ENCODE assay signal across 13 cellular contexts in the genomic region with DNA sequence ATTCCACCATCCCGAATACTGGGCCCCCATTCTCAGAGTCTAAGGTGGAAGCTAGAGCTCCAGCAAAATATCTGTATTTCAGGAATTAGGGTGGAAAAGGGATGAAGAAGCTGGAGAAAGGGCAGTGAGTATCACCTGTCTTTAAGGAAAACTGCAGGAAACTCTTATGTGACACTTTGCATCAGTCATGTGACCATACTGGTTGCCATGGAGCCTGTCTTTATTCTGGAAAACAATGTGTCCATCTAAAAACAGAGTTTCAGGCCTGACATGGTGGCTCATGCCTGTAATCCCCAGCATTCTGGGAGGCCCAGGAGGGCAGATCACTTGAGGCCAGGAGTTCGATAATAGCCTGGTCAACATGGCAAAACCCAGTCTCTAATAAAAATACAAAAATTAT.
"Had no signal": no experiment of that assay in that cellular context is flagged by ENCODE, and none has a peak within 500 bp of the region (broad histone marks: within the 10 kb centered on the region; RNA-seq: fewer than 3 reads in every experiment).

No MANE protein-coding gene starts in this region.

- DNase-seq: activated CD4-positive, alpha-beta T cell treated with anti-CD3 and anti-CD28 coated beads for 48 hours; activated CD8-positive, alpha-beta memory T cell treated with anti-CD3 and anti-CD28 coated beads, Interleukin-2, amount 50 U/mL, for 48 hours; activated gamma-delta T cell treated with Interleukin-2 at 50 U/mL for 16 hours; activated naive CD8-positive, alpha-beta T cell treated with anti-CD3 and anti-CD28 coated beads for 36 hours; activated T-cell treated with anti-CD3 and anti-CD28 coated beads, Interleukin-2, amount 50 U/mL, for 72 hours; amygdala; body of pancreas; effector CD8-positive, alpha-beta T cell; foreskin keratinocyte; glutamatergic neuron; hypothalamus; kidney glomerular epithelial cell; right lobe of liver had no signal

- ATAC-seq: activated T-cell treated with anti-CD3 and anti-CD28 coated beads, Interleukin-2, amount 50 U/mL, for 72 hours; body of pancreas; foreskin keratinocyte; right lobe of liver had no signal
